7 cellular contexts compared by ENCODE assay signal in the genomic region with DNA sequence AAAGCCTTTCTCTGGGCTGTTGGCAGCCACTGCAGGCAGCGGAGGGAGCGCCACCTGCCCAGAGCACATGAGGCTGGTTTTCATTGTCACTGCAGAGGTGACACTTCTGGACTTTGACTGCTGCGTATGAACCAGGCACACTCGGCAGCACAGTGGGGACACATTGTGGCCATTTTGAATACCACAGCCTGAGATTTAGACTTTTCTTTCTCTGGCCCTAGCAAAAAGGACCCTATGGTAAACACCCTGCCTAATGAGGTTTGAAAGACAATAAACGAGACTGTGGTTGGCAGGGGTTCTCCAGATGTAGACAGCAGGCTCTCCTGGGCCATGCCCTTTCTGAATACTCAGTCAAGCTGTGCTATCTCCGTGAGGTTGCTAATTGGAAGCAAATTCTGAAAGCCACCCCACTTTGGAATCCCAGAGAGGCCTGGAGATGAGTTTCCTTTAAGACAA. TPM values are rescaled to one million over a fixed set of nuclear protein-coding genes. Genes with fewer than 3 reads are reported as not detected.
DNase-seq lines count a peak whose midpoint lies in the region; ATAC-seq, FAIRE-seq and TF ChIP-seq lines count a peak whose summit lies in the region.

No MANE protein-coding gene starts in this region.

- H3K27me3 ChIP-seq in uterus, result no peaks in the 10 kb centered on the region

- no peaks in the 10 kb centered on the region for H3K36me3 ChIP-seq in uterus

- ATAC-seq in GM21786 (IDR thresholded peaks at IDR 0.05; ENCODE audit: unreplicated experiment) (peak; percentile 69), SK-N-SH treated with all-trans-retinoic acid at 6 μM for 48 hours (peak; percentile 79)

- H3K4me3 ChIP-seq in uterus, result no peak overlapping the region

- peak; percentile 41 for FAIRE-seq in endometrium (lab: Jason Lieb, UNC)

- peak; percentile 29 to 77 (median 58) for TF ChIP-seq CTCF in uterus (IDR thresholded peaks at IDR 0.05)

- DNase-seq in GDM1 (lab: John Stamatoyannopoulos, UW), result peak; percentile 48
- DNase-seq in NCI-H1417 (lab: John Stamatoyannopoulos, UW), result peak; percentile 52 to 92 (median 72)
- DNase-seq in midbrain (lab: John Stamatoyannopoulos, UW), result peak; percentile 73
- DNase-seq in uterus, result no peak

- no peaks in the 10 kb centered on the region for H3K4me1 ChIP-seq in uterus

- no peaks in the 10 kb centered on the region for H3K9me3 ChIP-seq in uterus

- H3K27ac ChIP-seq in uterus, result no peak overlapping the region

- intact Hi-C loops in uterus (cut with DNase I; ENCODE audit: low total_unique reads), result no loop called here

- TF ChIP-seq POLR2A in uterus (IDR thresholded peaks at IDR 0.05), result no peak

TF ChIP-seq in SK-N-SH treated with all-trans-retinoic acid at 6 μM for 48 hours, 23 proteins besides CTCF, POLR2A, EP300 and RAD21:
- TF ChIP-seq ESRRG (CRISPR knock-in tag; IDR thresholded peaks at IDR 0.05) (no peak), ZC3H10 (CRISPR knock-in tag; IDR thresholded peaks at IDR 0.05) (no peak), ZFP30 (CRISPR knock-in tag; IDR thresholded peaks at IDR 0.05) (no peak), ZFP3 (CRISPR knock-in tag; IDR thresholded peaks at IDR 0.05) (no peak), ARNTL (CRISPR knock-in tag; IDR thresholded peaks at IDR 0.05; ENCODE audit: borderline replicate concordance, low read depth) (no peak), PPARA (CRISPR knock-in tag; IDR thresholded peaks at IDR 0.05; ENCODE audit: borderline replicate concordance) (no peak), TOX (CRISPR knock-in tag; IDR thresholded peaks at IDR 0.05; ENCODE audit: borderline replicate concordance) (no peak), GLIS3 (CRISPR knock-in tag; IDR thresholded peaks at IDR 0.05) (no peak)
- TF ChIP-seq, protein P1, sequence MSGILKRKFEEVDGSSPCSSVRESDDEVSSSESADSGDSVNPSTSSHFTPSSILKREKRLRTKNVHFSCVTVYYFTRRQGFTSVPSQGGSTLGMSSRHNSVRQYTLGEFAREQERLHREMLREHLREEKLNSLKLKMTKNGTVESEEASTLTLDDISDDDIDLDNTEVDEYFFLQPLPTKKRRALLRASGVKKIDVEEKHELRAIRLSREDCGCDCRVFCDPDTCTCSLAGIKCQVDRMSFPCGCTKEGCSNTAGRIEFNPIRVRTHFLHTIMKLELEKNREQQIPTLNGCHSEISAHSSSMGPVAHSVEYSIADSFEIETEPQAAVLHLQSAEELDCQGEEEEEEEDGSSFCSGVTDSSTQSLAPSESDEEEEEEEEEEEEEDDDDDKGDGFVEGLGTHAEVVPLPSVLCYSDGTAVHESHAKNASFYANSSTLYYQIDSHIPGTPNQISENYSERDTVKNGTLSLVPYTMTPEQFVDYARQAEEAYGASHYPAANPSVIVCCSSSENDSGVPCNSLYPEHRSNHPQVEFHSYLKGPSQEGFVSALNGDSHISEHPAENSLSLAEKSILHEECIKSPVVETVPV (CRISPR knock-in tag; IDR thresholded peaks at IDR 0.05), result no peak
- TF ChIP-seq, protein P2, sequence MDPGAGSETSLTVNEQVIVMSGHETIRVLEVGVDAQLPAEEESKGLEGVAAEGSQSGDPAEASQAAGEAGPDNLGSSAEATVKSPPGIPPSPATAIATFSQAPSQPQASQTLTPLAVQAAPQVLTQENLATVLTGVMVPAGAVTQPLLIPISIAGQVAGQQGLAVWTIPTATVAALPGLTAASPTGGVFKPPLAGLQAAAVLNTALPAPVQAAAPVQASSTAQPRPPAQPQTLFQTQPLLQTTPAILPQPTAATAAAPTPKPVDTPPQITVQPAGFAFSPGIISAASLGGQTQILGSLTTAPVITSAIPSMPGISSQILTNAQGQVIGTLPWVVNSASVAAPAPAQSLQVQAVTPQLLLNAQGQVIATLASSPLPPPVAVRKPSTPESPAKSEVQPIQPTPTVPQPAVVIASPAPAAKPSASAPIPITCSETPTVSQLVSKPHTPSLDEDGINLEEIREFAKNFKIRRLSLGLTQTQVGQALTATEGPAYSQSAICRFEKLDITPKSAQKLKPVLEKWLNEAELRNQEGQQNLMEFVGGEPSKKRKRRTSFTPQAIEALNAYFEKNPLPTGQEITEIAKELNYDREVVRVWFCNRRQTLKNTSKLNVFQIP (CRISPR knock-in tag; IDR thresholded peaks at IDR 0.05; ENCODE audit: borderline replicate concordance, low read depth), result no peak

RNA-seq across cellular contexts. Expression of a gene that starts 12.0 kb away (rescaled TPM):
- total RNA-seq in uterus, result under 1 TPM in 1 of 4 donors, not detected in 3; 0.85 TPM

RNA-seq across cellular contexts. Expression of a gene that starts 23.5 kb away (rescaled TPM):
- total RNA-seq in uterus, result 10 to 100 TPM in 2 of 4 donors, 1 to 10 TPM in 1, not detected in 1; 8.2 to 16.0 (median 12.3) TPM

Comparison
In these comparisons a context has a peak if more than half of its experiments do, and no peak if none do; other contexts are left out.
1. DNase-seq: peak in GDM1 (single experiment), NCI-H1417 (3 of 3) and midbrain (single experiment); none in uterus (0 of 2).